In genomic region chrX:318068-318738, GRCh38 we compare ENCODE assay signal across 8 cellular contexts. TPM values are rescaled to one million over a fixed set of nuclear protein-coding genes. Genes with fewer than 3 reads are reported as not detected.
DNase-seq lines count a peak whose midpoint lies in the region; ATAC-seq and TF ChIP-seq lines count a peak whose summit lies in the region.

No MANE protein-coding gene starts in this region.

- intact Hi-C loops in Caco-2 (cut with micrococcal nuclease; ENCODE audit: unreplicated experiment) = loop anchor here (2.0 to 5.0 kb wide), 4 partner anchors 41 to 1274 kb away; partner anchors contain the start of genes AKAP17A, ASMTL and PPP2R3B
- intact Hi-C loops in tibial artery (cut with DNase I; ENCODE audit: low total_unique reads) = loop anchor here (5.0 to 10.0 kb wide), 3 partner anchors 69 to 1134 kb away; partner anchors contain the start of genes ASMTL, PPP2R3B and SLC25A6

- peak; percentile 56 for ATAC-seq in GM21723 (IDR thresholded peaks at IDR 0.05; ENCODE audit: unreplicated experiment)

- peaks cover 36% of the 10 kb centered on the region for H3K36me3 Mint-ChIP-seq in Caco-2 (ENCODE audit: insufficient read depth, unreplicated experiment)
- peaks cover 6% of the 10 kb centered on the region for H3K36me3 Mint-ChIP-seq in osteocyte (ENCODE audit: unreplicated experiment)

- peak overlapping the region; percentile 96 for H3K9ac ChIP-seq in Karpas-422 (ENCODE audit: low read length)

- H2AFZ ChIP-seq in Karpas-422 (ENCODE audit: low read length) = no peak overlapping the region

- TF ChIP-seq CTCF in Caco-2 (IDR thresholded peaks at IDR 0.05; ENCODE audit: insufficient read depth in 1 of 2, low read depth in 1 of 2, low read length in 1 of 2, severe bottlenecking in 1 of 2, unreplicated experiment in 1 of 2) (no peak), osteocyte (IDR thresholded peaks at IDR 0.05) (no peak), tibial artery (IDR thresholded peaks at IDR 0.05) (no peak)

- H3K4me1 ChIP-seq in Caco-2 (no peaks in the 10 kb centered on the region), Karpas-422 (ENCODE audit: low read length) (peaks cover 23% of the 10 kb centered on the region), tibial artery (peaks cover 0 to 31% (median 17%) of the 10 kb centered on the region in 4 donors)

- H3K27ac Mint-ChIP-seq in Caco-2 (ENCODE audit: unreplicated experiment) (peak overlapping the region; percentile 83), osteocyte (ENCODE audit: unreplicated experiment) (peak overlapping the region; percentile 97)

- H3K27me3 Mint-ChIP-seq in Caco-2 (ENCODE audit: insufficient read depth, unreplicated experiment) = no peaks in the 10 kb centered on the region
- no peaks in the 10 kb centered on the region for H3K27me3 Mint-ChIP-seq in osteocyte (ENCODE audit: unreplicated experiment)

- H3K4me3 Mint-ChIP-seq in Caco-2 (ENCODE audit: unreplicated experiment) (peak overlapping the region; percentile 72), osteocyte (ENCODE audit: unreplicated experiment) (peak overlapping the region; percentile 89)

- peaks cover 2% of the 10 kb centered on the region for H3K4me1 Mint-ChIP-seq in Caco-2 (ENCODE audit: low read depth, unreplicated experiment)
- H3K4me1 Mint-ChIP-seq in osteocyte (ENCODE audit: unreplicated experiment) = peaks cover 17% of the 10 kb centered on the region

- no peaks in the 10 kb centered on the region for H3K9me2 ChIP-seq in Karpas-422 (replicated peaks; ENCODE audit: insufficient read depth, low read length)

- H3K27me3 ChIP-seq in Caco-2 (replicated peaks; ENCODE audit: control insufficient read depth, insufficient read depth, low read length) (no peaks in the 10 kb centered on the region), Karpas-422 (ENCODE audit: low read length) (no peaks in the 10 kb centered on the region), tibial artery (peaks cover 0 to 2% of the 10 kb centered on the region in 2 donors)

- peaks cover 28% of the 10 kb centered on the region for H3K79me2 ChIP-seq in Karpas-422 (ENCODE audit: low read length)

- H3K4me3 ChIP-seq in Caco-2 (ENCODE audit: low read depth, low read length) (peak overlapping the region; percentile 85), Karpas-422 (ENCODE audit: low read length) (peak overlapping the region; percentile 79), tibial artery (peak overlapping the region; percentile 76 to 97)

- no TSS peak for BruUV-seq in Caco-2 (replicated peaks; lab: Mats Ljungman, UMichigan)

- H4K20me1 ChIP-seq in Karpas-422 (ENCODE audit: insufficient read depth, low read depth, low read length) = peaks cover 7% of the 10 kb centered on the region; the same call in 1 of the 2 replicates

- H3K36me3 ChIP-seq in Caco-2 (ENCODE audit: control insufficient read depth, insufficient read depth, low read length) = peaks cover 7% of the 10 kb centered on the region
- H3K36me3 ChIP-seq in Karpas-422 (ENCODE audit: insufficient read depth, low read length) = peaks cover 11% of the 10 kb centered on the region
- peaks cover 16 to 31% (median 29%) of the 10 kb centered on the region in 3 donors for H3K36me3 ChIP-seq in tibial artery

- DNase-seq in Caco-2 = peak; percentile 98 to 99
- peak; percentile 100 for DNase-seq in Karpas-422
- peak; percentile 88 for DNase-seq in activated T-helper 1 cell treated with Interleukin-2 at 50 U/mL for 16 hours (ENCODE audit: low read depth)
- DNase-seq in foreskin melanocyte = peak; percentile 92
- peak; percentile 98 for DNase-seq in osteocyte (ENCODE audit: extremely low spot score, unreplicated experiment)
- DNase-seq in tibial artery = peak; percentile 99 to 100
- no peak for DNase-seq in NCI-H1417 treated with DMSO at 0.1 percent for 48 hours (lab: John Stamatoyannopoulos, UW)

- POLR2A ChIA-PET in Caco-2 (lab: Charles Lee) = no interaction called here

- no peaks in the 10 kb centered on the region for H3K9me3 ChIP-seq in Caco-2
- no peaks in the 10 kb centered on the region for H3K9me3 ChIP-seq in Karpas-422 (ENCODE audit: low read length)
- H3K9me3 ChIP-seq in tibial artery = no peaks in the 10 kb centered on the region

- CTCF ChIA-PET in Caco-2 (lab: Charles Lee) = no interaction called here

- peak overlapping the region; percentile 88 for H3K27ac ChIP-seq in Karpas-422 (ENCODE audit: low read length)
- H3K27ac ChIP-seq in tibial artery = peak overlapping the region; percentile 91 to 95

- H3K9me3 Mint-ChIP-seq in Caco-2 (ENCODE audit: unreplicated experiment) (no peaks in the 10 kb centered on the region), osteocyte (ENCODE audit: unreplicated experiment) (no peaks in the 10 kb centered on the region)

- H3K4me2 ChIP-seq in Karpas-422 (ENCODE audit: low read depth, low read length, poor library complexity, severe bottlenecking) = peak overlapping the region; percentile 72

RNA-seq across cellular contexts. Expression of gene GTPBP6, which starts 0.4 kb away (rescaled TPM):
- 72.4 and 75.0 TPM in 2 replicates for total RNA-seq in Caco-2 (2022)
- 19.4 and 57.3 TPM in 2 replicates for total RNA-seq in Karpas-422 (2014; rRNA removed; shearing (Covaris generic); ENCODE audit: low replicate concordance)
- total RNA-seq in osteocyte = 47.5 and 49.9 TPM in 2 replicates

RNA-seq across cellular contexts. Expression of gene PLCXD1, which starts 37.0 kb away (rescaled TPM):
- 53.9 and 59.6 TPM in 2 replicates for total RNA-seq in Caco-2 (2022)
- total RNA-seq in Karpas-422 (2014; rRNA removed; shearing (Covaris generic); ENCODE audit: low replicate concordance) = 49.4 and 69.5 TPM in 2 replicates
- total RNA-seq in osteocyte = 10.9 and 12.1 TPM in 2 replicates
